Comparison of ENCODE assay signal across 13 cellular contexts in genomic region chr10:70714961-70715360, GRCh38.
"Had no signal": no experiment of that assay in that cellular context is flagged by ENCODE, and none has a peak within 500 bp of the region (broad histone marks: within the 10 kb centered on the region; RNA-seq: fewer than 3 reads in every experiment).

No MANE protein-coding gene starts in this region.

- H3K4me1 ChIP-seq: breast epithelium, parathyroid adenoma, sigmoid colon had no signal

- H3K27ac ChIP-seq: breast epithelium, hepatocyte, parathyroid adenoma, sigmoid colon, spleen had no signal

- DNase-seq: activated naive CD4-positive, alpha-beta T cell treated with Interleukin-2 at 50 U/mL for 16 hours; activated T-cell treated with anti-CD3 and anti-CD28 coated beads for 4 hours; endodermal cell; islet precursor cell; sigmoid colon; spleen; stimulated activated CD4-positive, alpha-beta T cell treated with anti-CD3 and anti-CD28 coated beads, Interleukin-1b, Interleukin-23, amount 100 ng/mL, for 48 hours had no signal

- H3K9me3 Mint-ChIP-seq: endodermal cell; T-helper 2 cell treated with Interferon-gamma antibody and Interleukin-4, amounts not matched to agents 5 μg/mL and 100 μg/mL, for 36 hours had no signal

- H3K4me3 Mint-ChIP-seq: endodermal cell; T-helper 2 cell treated with Interferon-gamma antibody and Interleukin-4, amounts not matched to agents 5 μg/mL and 100 μg/mL, for 36 hours had no signal

- H3K4me3 ChIP-seq: breast epithelium, dorsolateral prefrontal cortex, hepatocyte, lung, sigmoid colon, spleen had no signal

- H3K4me1 Mint-ChIP-seq: endodermal cell had no signal

- H3K9me3 ChIP-seq: breast epithelium, sigmoid colon, spleen had no signal

- H3K79me2 ChIP-seq: hepatocyte, parathyroid adenoma had no signal

- H3K27me3 ChIP-seq: breast epithelium, dorsolateral prefrontal cortex, hepatocyte, sigmoid colon, spleen had no signal

- H3K9ac ChIP-seq: parathyroid adenoma had no signal

- H3K27ac Mint-ChIP-seq: endodermal cell; T-helper 2 cell treated with Interferon-gamma antibody and Interleukin-4, amounts not matched to agents 5 μg/mL and 100 μg/mL, for 36 hours had no signal

- H3K4me2 ChIP-seq: hepatocyte had no signal

- H3K36me3 ChIP-seq: breast epithelium, sigmoid colon, spleen had no signal

- H2AFZ ChIP-seq: hepatocyte, parathyroid adenoma had no signal
